2 cellular contexts compared by ENCODE assay signal in the genomic region with DNA sequence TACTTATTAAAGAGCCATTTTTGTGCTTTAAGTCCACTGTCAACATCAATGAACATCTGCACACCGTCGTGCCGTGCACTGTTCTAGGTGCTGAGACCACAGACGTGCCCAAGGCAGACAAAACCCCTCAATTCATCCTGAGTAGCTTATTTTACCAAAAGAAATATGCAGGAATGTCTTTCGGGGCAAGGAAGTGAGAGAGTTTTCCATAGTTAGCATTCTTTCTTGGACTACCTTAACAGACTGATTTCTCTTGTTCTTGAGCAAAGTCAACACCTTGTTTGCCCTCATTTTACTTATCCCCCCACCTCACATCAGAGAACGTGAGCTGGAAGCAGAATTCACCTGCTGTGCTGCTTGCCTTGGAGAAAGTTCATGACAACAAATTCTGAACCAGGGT.
TF ChIP-seq lines count a peak whose summit lies in the region.

No MANE protein-coding gene starts in this region.

TF ChIP-seq in GM23338, 12 proteins besides CTCF, POLR2A, EP300 and RAD21:
- TF ChIP-seq, protein P1, sequence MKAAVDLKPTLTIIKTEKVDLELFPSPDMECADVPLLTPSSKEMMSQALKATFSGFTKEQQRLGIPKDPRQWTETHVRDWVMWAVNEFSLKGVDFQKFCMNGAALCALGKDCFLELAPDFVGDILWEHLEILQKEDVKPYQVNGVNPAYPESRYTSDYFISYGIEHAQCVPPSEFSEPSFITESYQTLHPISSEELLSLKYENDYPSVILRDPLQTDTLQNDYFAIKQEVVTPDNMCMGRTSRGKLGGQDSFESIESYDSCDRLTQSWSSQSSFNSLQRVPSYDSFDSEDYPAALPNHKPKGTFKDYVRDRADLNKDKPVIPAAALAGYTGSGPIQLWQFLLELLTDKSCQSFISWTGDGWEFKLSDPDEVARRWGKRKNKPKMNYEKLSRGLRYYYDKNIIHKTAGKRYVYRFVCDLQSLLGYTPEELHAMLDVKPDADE (IDR thresholded peaks at IDR 0.05) = no peak
- TF ChIP-seq ZNF114 (CRISPR knock-in tag; IDR thresholded peaks at IDR 0.05) (no peak), JUNB (IDR thresholded peaks at IDR 0.05; ENCODE audit: unreplicated experiment) (no peak), POLR2AphosphoS5 (IDR thresholded peaks at IDR 0.05; ENCODE audit: low read depth) (no peak)
- TF ChIP-seq, protein P2, sequence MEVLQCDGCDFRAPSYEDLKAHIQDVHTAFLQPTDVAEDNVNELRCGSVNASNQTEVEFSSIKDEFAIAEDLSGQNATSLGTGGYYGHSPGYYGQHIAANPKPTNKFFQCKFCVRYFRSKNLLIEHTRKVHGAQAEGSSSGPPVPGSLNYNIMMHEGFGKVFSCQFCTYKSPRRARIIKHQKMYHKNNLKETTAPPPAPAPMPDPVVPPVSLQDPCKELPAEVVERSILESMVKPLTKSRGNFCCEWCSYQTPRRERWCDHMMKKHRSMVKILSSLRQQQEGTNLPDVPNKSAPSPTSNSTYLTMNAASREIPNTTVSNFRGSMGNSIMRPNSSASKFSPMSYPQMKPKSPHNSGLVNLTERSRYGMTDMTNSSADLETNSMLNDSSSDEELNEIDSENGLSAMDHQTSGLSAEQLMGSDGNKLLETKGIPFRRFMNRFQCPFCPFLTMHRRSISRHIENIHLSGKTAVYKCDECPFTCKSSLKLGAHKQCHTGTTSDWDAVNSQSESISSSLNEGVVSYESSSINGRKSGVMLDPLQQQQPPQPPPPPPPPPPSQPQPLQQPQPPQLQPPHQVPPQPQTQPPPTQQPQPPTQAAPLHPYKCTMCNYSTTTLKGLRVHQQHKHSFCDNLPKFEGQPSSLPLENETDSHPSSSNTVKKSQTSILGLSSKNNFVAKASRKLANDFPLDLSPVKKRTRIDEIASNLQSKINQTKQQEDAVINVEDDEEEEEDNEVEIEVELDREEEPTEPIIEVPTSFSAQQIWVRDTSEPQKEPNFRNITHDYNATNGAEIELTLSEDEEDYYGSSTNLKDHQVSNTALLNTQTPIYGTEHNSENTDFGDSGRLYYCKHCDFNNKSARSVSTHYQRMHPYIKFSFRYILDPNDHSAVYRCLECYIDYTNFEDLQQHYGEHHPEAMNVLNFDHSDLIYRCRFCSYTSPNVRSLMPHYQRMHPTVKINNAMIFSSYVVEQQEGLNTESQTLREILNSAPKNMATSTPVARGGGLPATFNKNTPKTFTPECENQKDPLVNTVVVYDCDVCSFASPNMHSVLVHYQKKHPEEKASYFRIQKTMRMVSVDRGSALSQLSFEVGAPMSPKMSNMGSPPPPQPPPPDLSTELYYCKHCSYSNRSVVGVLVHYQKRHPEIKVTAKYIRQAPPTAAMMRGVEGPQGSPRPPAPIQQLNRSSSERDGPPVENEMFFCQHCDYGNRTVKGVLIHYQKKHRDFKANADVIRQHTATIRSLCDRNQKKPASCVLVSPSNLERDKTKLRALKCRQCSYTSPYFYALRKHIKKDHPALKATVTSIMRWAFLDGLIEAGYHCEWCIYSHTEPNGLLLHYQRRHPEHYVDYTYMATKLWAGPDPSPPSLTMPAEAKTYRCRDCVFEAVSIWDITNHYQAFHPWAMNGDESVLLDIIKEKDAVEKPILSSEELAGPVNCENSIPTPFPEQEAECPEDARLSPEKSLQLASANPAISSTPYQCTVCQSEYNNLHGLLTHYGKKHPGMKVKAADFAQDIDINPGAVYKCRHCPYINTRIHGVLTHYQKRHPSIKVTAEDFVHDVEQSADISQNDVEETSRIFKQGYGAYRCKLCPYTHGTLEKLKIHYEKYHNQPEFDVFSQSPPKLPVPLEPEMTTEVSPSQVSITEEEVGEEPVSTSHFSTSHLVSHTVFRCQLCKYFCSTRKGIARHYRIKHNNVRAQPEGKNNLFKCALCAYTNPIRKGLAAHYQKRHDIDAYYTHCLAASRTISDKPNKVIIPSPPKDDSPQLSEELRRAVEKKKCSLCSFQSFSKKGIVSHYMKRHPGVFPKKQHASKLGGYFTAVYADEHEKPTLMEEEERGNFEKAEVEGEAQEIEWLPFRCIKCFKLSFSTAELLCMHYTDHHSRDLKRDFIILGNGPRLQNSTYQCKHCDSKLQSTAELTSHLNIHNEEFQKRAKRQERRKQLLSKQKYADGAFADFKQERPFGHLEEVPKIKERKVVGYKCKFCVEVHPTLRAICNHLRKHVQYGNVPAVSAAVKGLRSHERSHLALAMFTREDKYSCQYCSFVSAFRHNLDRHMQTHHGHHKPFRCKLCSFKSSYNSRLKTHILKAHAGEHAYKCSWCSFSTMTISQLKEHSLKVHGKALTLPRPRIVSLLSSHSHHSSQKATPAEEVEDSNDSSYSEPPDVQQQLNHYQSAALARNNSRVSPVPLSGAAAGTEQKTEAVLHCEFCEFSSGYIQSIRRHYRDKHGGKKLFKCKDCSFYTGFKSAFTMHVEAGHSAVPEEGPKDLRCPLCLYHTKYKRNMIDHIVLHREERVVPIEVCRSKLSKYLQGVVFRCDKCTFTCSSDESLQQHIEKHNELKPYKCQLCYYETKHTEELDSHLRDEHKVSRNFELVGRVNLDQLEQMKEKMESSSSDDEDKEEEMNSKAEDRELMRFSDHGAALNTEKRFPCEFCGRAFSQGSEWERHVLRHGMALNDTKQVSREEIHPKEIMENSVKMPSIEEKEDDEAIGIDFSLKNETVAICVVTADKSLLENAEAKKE (CRISPR knock-in tag; IDR thresholded peaks at IDR 0.05) = 0 out of 2 replicates have a peak, but pooled peaks have one; percentile 4

TF ChIP-seq in H1, 55 proteins besides CTCF, POLR2A, EP300 and RAD21:
- TF ChIP-seq HDAC6 (IDR thresholded peaks at IDR 0.05; ENCODE audit: low read depth, low read length) = no peak
- no peak for TF ChIP-seq CBX5 (IDR thresholded peaks at IDR 0.05; ENCODE audit: low read depth, low read length)
- TF ChIP-seq, protein P3, sequence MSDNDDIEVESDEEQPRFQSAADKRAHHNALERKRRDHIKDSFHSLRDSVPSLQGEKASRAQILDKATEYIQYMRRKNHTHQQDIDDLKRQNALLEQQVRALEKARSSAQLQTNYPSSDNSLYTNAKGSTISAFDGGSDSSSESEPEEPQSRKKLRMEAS (IDR thresholded peaks at IDR 0.05) = no peak
- 0 out of 2 replicates have a peak, but pooled peaks have one; percentile 25 for TF ChIP-seq TEAD4 (IDR thresholded peaks at IDR 0.05; ENCODE audit: low read depth, low read length)
- no peak for TF ChIP-seq TAF7 (optimal IDR thresholded peaks at IDR 0.05; ENCODE audit: borderline replicate concordance, low read depth, low read length)
